In the genomic region with DNA sequence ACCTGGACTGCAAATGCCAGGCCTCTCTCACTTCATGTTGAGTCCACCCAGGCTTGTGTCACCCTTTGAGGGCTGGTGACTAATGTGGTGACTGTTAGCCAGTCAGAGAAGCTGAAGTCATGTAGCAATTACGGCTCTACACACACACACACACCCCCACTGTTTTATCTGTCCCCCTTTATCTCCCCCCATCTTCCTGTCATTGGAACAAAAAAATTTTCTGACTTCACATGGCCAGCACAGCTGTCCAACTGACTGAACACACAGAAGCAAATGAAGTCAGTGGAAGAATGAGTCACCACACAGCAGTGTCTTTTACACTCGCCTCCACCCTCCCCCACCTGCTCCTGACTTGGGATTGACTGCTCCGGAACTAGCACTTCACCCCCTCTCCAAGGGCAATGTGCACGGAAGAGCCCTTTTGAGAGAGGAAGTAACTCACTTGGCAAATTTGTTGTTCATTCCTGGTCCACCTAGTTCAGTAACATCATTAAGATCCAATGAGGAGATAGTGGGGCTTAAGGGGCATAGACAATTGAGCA, we compare ENCODE assay signal across 8 cellular contexts.
DNase-seq lines count a peak whose midpoint lies in the region; ATAC-seq and TF ChIP-seq lines count a peak whose summit lies in the region.

No MANE protein-coding gene starts in this region.

- no peaks in the 10 kb centered on the region for H3K79me2 ChIP-seq in fibroblast of lung (ENCODE audit: control insufficient read depth, insufficient read depth, low read length)

- intact Hi-C loops in gastrocnemius medialis (cut with DNase I; ENCODE audit: low total_unique reads): no loop called here

- H3K27ac Mint-ChIP-seq in T-helper 17 cell: no peak overlapping the region

- H3K9ac ChIP-seq in fibroblast of lung (ENCODE audit: insufficient read depth, low read length): no peak overlapping the region

- no peak for TF ChIP-seq POLR2A in gastrocnemius medialis (IDR thresholded peaks at IDR 0.05)

- peak overlapping the region; percentile 63 for H2AFZ ChIP-seq in fibroblast of lung (ENCODE audit: low read length)

- peak; percentile 63 to 80 for ATAC-seq in gastrocnemius medialis
- ATAC-seq in HG02885 (IDR thresholded peaks at IDR 0.05; ENCODE audit: poor library complexity, unreplicated experiment): no peak
- no peak for ATAC-seq in T-helper 17 cell
- no peak for ATAC-seq in GM19463 (IDR thresholded peaks at IDR 0.05; ENCODE audit: unreplicated experiment)

- H3K9me3 ChIP-seq in HEK293 (ENCODE audit: control insufficient read depth, insufficient read depth, low read depth, low read length) (no peaks in the 10 kb centered on the region), fibroblast of lung (ENCODE audit: control insufficient read depth, insufficient read depth, low read depth, low read length) (no peaks in the 10 kb centered on the region), gastrocnemius medialis (no peaks in the 10 kb centered on the region), T-helper 17 cell (ENCODE audit: control insufficient read depth, low read length, poor library complexity, severe bottlenecking) (no peaks in the 10 kb centered on the region)

- H3K4me1 ChIP-seq in HEK293 (ENCODE audit: control insufficient read depth, insufficient read depth, low read length): peaks cover 3% of the 10 kb centered on the region; the same call in 1 of the 2 replicates
- H3K4me1 ChIP-seq in fibroblast of lung (ENCODE audit: control insufficient read depth, extremely low read depth, insufficient read depth, low read length): peaks cover 6% of the 10 kb centered on the region
- no peaks in the 10 kb centered on the region for H3K4me1 ChIP-seq in gastrocnemius medialis

- CTCF ChIA-PET in HEK293 (lab: Yijun Ruan, JAX): interaction anchor here (0.8 to 0.9 kb wide), 2 partner anchors 11 to 57 kb away, joined by 3 to 4 read pairs; no protein-coding TSS in a partner anchor

- H3K36me3 Mint-ChIP-seq in T-helper 17 cell (ENCODE audit: low read depth): no peaks in the 10 kb centered on the region

- H3K4me3 Mint-ChIP-seq in T-helper 17 cell: no peak overlapping the region

- H3K27me3 ChIP-seq in fibroblast of lung (ENCODE audit: control insufficient read depth, insufficient read depth, low read length) (no peaks in the 10 kb centered on the region), gastrocnemius medialis (no peaks in the 10 kb centered on the region)

- no peak overlapping the region for H3K4me3 ChIP-seq in HEK293 (ENCODE audit: low read depth, low read length)
- H3K4me3 ChIP-seq in fibroblast of lung (replicated peaks in 1 of 4; ENCODE audit: control extremely low read depth in 1 of 4, insufficient read depth in 1 of 4, low read depth in 3 of 4, low read length in 4 of 4): no peak overlapping the region
- no peak overlapping the region for H3K4me3 ChIP-seq in gastrocnemius medialis

- peaks cover 25% of the 10 kb centered on the region for H3K27me3 Mint-ChIP-seq in T-helper 17 cell

- TF ChIP-seq CTCF in HEK293 (tag by site-specific recombination; IDR thresholded peaks at IDR 0.05): no peak
- no peak for TF ChIP-seq CTCF in fibroblast of lung (conservative IDR thresholded peaks at IDR 0.05 in 1 of 2, IDR thresholded peaks at IDR 0.05 in 1 of 2; ENCODE audit: low read depth in 1 of 2, low read length in 2 of 2)
- TF ChIP-seq CTCF in gastrocnemius medialis (IDR thresholded peaks at IDR 0.05 in 4 of 5, conservative IDR thresholded peaks at IDR 0.05 in 1 of 5): no peak

- in situ Hi-C loops in gastrocnemius medialis (cut with MboI; ENCODE audit: low sequenced_read_pairs in 4 of 4): loop anchor here in 1 of 4 donors (25.0 kb wide), 1 partner anchor 1477 kb away; no protein-coding TSS in a partner anchor

- H3K27ac ChIP-seq in HEK293 (ENCODE audit: extremely low read depth, low read depth, low read length): no peak overlapping the region
- peak overlapping the region; percentile 35 for H3K27ac ChIP-seq in fibroblast of lung (ENCODE audit: insufficient read depth, low read length)
- peak overlapping the region in 1 of 4 donors; percentile 54 for H3K27ac ChIP-seq in gastrocnemius medialis

- DNase-seq in OCI-M1 (lab: John Stamatoyannopoulos, UW): peak; percentile 77
- peak; percentile 66 to 90 for DNase-seq in fibroblast of lung (ENCODE audit: low read depth in 2 of 2)
- DNase-seq in gastrocnemius medialis: peak in 1 of 2 donors; percentile 35
- DNase-seq in T-helper 17 cell: no peak
- DNase-seq in activated CD4-positive, alpha-beta T cell treated with anti-CD3 and anti-CD28 coated beads, Interleukin-2, amount 50 U/mL, for 1 hour: no peak

- H4K20me1 ChIP-seq in fibroblast of lung (ENCODE audit: control insufficient read depth, extremely low read depth, insufficient read depth, low read length): no peaks in the 10 kb centered on the region

- no peaks in the 10 kb centered on the region for H3K36me3 ChIP-seq in HEK293 (ENCODE audit: control insufficient read depth in 2 of 2, insufficient read depth in 1 of 2, low read length in 2 of 2)
- no peaks in the 10 kb centered on the region for H3K36me3 ChIP-seq in fibroblast of lung (ENCODE audit: control insufficient read depth, insufficient read depth, low read length)
- H3K36me3 ChIP-seq in gastrocnemius medialis: no peaks in the 10 kb centered on the region

- H3K4me1 Mint-ChIP-seq in T-helper 17 cell: no peaks in the 10 kb centered on the region

- POLR2A ChIA-PET in HEK293 (lab: Yijun Ruan, JAX): no interaction called here

- no peak overlapping the region for H3K4me2 ChIP-seq in fibroblast of lung (ENCODE audit: extremely low read depth, insufficient read depth, low read length)

TF ChIP-seq in HEK293, 187 proteins besides CTCF, POLR2A, EP300 and RAD21 (continues in another document):
- no peak for TF ChIP-seq ZNF677 (tag by site-specific recombination; IDR thresholded peaks at IDR 0.05)
- TF ChIP-seq ZNF416 (tag by site-specific recombination; IDR thresholded peaks at IDR 0.05): no peak
- no peak for TF ChIP-seq ZNF514 (tag by site-specific recombination; IDR thresholded peaks at IDR 0.05)
- TF ChIP-seq, protein P1, sequence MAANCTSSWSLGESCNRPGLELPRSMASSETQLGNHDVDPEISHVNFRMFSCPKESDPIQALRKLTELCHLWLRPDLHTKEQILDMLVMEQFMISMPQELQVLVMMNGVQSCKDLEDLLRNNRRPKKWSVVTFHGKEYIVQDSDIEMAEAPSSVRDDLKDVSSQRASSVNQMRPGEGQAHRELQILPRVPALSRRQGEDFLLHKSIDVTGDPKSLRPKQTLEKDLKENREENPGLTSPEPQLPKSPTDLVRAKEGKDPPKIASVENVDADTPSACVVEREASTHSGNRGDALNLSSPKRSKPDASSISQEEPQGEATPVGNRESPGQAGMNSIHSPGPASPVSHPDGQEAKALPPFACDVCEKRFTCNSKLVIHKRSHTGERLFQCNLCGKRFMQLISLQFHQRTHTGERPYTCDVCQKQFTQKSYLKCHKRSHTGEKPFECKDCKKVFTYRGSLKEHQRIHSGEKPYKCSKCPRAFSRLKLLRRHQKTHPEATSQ (tag by site-specific recombination; IDR thresholded peaks at IDR 0.05): no peak
- TF ChIP-seq ZNF768 (tag by site-specific recombination; IDR thresholded peaks at IDR 0.05): no peak
- TF ChIP-seq KLF8 (tag by site-specific recombination; IDR thresholded peaks at IDR 0.05): peak; percentile 27; the same call in 1 of the 2 replicates
- TF ChIP-seq ZBTB1 (tag by site-specific recombination; IDR thresholded peaks at IDR 0.05): no peak
- TF ChIP-seq, protein P2, sequence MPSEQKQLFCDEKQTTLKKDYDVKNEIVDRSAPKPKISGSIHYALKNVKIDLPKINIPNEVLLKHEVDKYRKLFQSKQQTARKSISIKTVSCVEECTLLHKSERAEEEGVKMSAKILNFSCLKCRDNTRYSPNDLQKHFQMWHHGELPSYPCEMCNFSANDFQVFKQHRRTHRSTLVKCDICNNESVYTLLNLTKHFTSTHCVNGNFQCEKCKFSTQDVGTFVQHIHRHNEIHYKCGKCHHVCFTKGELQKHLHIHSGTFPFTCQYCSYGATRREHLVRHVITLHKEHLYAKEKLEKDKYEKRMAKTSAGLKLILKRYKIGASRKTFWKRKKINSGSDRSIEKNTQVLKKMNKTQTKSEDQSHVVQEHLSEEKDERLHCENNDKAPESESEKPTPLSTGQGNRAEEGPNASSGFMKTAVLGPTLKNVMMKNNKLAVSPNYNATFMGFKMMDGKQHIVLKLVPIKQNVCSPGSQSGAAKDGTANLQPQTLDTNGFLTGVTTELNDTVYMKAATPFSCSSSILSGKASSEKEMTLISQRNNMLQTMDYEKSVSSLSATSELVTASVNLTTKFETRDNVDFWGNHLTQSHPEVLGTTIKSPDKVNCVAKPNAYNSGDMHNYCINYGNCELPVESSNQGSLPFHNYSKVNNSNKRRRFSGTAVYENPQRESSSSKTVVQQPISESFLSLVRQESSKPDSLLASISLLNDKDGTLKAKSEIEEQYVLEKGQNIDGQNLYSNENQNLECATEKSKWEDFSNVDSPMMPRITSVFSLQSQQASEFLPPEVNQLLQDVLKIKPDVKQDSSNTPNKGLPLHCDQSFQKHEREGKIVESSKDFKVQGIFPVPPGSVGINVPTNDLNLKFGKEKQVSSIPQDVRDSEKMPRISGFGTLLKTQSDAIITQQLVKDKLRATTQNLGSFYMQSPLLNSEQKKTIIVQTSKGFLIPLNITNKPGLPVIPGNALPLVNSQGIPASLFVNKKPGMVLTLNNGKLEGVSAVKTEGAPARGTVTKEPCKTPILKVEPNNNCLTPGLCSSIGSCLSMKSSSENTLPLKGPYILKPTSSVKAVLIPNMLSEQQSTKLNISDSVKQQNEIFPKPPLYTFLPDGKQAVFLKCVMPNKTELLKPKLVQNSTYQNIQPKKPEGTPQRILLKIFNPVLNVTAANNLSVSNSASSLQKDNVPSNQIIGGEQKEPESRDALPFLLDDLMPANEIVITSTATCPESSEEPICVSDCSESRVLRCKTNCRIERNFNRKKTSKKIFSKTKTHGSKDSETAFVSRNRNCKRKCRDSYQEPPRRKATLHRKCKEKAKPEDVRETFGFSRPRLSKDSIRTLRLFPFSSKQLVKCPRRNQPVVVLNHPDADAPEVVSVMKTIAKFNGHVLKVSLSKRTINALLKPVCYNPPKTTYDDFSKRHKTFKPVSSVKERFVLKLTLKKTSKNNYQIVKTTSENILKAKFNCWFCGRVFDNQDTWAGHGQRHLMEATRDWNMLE (tag by site-specific recombination; conservative IDR thresholded peaks at IDR 0.05; ENCODE audit: low read depth): peak; percentile 52
- no peak for TF ChIP-seq ZNF132 (tag by site-specific recombination; IDR thresholded peaks at IDR 0.05; ENCODE audit: borderline replicate concordance)

Comparison
In these comparisons a context has a peak if more than half of its experiments do, and no peak if none do; other contexts are left out.
1. DNase-seq: peak in OCI-M1 (single experiment) and fibroblast of lung (2 of 2); none in T-helper 17 cell (0 of 3) and activated CD4-positive, alpha-beta T cell treated with anti-CD3 and anti-CD28 coated beads, Interleukin-2, amount 50 U/mL, for 1 hour (single experiment).
2. ATAC-seq: peak in gastrocnemius medialis (2 of 2); none in HG02885 (single experiment), T-helper 17 cell (single experiment) and GM19463 (single experiment).